In genomic region chr12:55726911-55727310, GRCh38 we compare ENCODE assay signal across 8 cellular contexts. TPM values are rescaled to one million over a fixed set of nuclear protein-coding genes. Genes with fewer than 3 reads are reported as not detected.
A peak's percentile ranks its signal among the peaks of the same experiment; 100 is the strongest.
DNase-seq lines count a peak whose midpoint lies in the region; ATAC-seq, FAIRE-seq and TF ChIP-seq lines count a peak whose summit lies in the region.
"Had no signal": no experiment of that assay in that cellular context is flagged by ENCODE, and none has a peak within 500 bp of the region (broad histone marks: within the 10 kb centered on the region; RNA-seq: fewer than 3 reads in every experiment).

No MANE protein-coding gene starts in this region.

- no peaks in the 10 kb centered on the region for H3K9me3 Mint-ChIP-seq in stimulated activated memory B cell treated with anti-CD40 and anti-IgM and Interleukin-4, amounts not matched to agents 10 μg/mL and 1 μg/mL and 100 μg/mL, for 72 hours

- peaks cover 15% of the 10 kb centered on the region for H3K36me3 Mint-ChIP-seq in stimulated activated memory B cell treated with anti-CD40 and anti-IgM and Interleukin-4, amounts not matched to agents 10 μg/mL and 1 μg/mL and 100 μg/mL, for 72 hours

- whole genome bisulfite sequencing in IMR-90 (ENCODE audit: extremely low coverage in 2 of 2, insufficient read length in 1 of 2), 2 experiments = 60% methylated on average over 1 of the region's 10 CpGs; no CpG with 5 or more reads in 1 of the 2 experiments
- 46 to 59% (median 52%) methylated on average over 4 to 10 of the region's 10 CpGs for WGBS in adrenal gland, 4 donors

- H3K9me3 ChIP-seq in IMR-90 (ENCODE audit: control insufficient read depth, insufficient read depth, low read length) = no peaks in the 10 kb centered on the region
- H3K9me3 ChIP-seq in adrenal gland (replicated peaks in 1 of 3) = no peaks in the 10 kb centered on the region
- no peaks in the 10 kb centered on the region for H3K9me3 ChIP-seq in keratinocyte (ENCODE audit: control insufficient read depth, low read depth, low read length)
- H3K9me3 ChIP-seq in HAP-1 = no peaks in the 10 kb centered on the region

- peak overlapping the region; percentile 94 for H2BK5ac ChIP-seq in IMR-90 (ENCODE audit: low read depth, low read length, poor library complexity, severe bottlenecking)

- H3K4me2 ChIP-seq in IMR-90 (ENCODE audit: low read depth, low read length) (peak overlapping the region; percentile 94), keratinocyte (ENCODE audit: control insufficient read depth, extremely low read depth, insufficient read depth, low read depth, low read length) (peak overlapping the region; percentile 96)

- H3K9me1 ChIP-seq in IMR-90 (ENCODE audit: insufficient read depth, low read length) (no peaks in the 10 kb centered on the region), keratinocyte (ENCODE audit: control insufficient read depth, extremely low read depth, insufficient read depth, low read length) (no peaks in the 10 kb centered on the region)

- in situ Hi-C loops in IMR-90 (cut with MboI; ENCODE audit: low sequenced_read_pairs) (no loop called here), HAP-1 (cut with MboI; ENCODE audit: low sequenced_read_pairs) (no loop called here)

- H3K4ac ChIP-seq in IMR-90 (ENCODE audit: low read depth, low read length) = peak overlapping the region; percentile 59

- H3K4me3 Mint-ChIP-seq in stimulated activated memory B cell treated with anti-CD40 and anti-IgM and Interleukin-4, amounts not matched to agents 10 μg/mL and 1 μg/mL and 100 μg/mL, for 72 hours = peak overlapping the region; percentile 85

- H2AK5ac ChIP-seq in IMR-90 (ENCODE audit: low read depth, low read length) = no peak overlapping the region; the same call in 1 of the 2 replicates

- DNase-seq in IMR-90 = no peak
- no peak for DNase-seq in adrenal gland
- DNase-seq in keratinocyte (ENCODE audit: low read depth, low spot score) = no peak
- DNase-seq in SKM-1 treated with dmso at 0.1 percent for 144 hours (lab: John Stamatoyannopoulos, UW; ENCODE audit: unreplicated experiment) = no peak
- no peak for DNase-seq in amygdala (lab: John Stamatoyannopoulos, UW)
- DNase-seq in HAP-1 (ENCODE audit: low spot score in 2 of 2) = no peak
- DNase-seq: effector CD4-positive, alpha-beta T cell had no signal

- intact Hi-C loops in IMR-90 (cut with micrococcal nuclease) = no loop called here
- intact Hi-C loops in adrenal gland (cut with DNase I) = no loop called here

- no peak for FAIRE-seq in keratinocyte (lab: Jason Lieb, UNC)

- peaks cover 61% of the 10 kb centered on the region for H4K20me1 ChIP-seq in IMR-90 (ENCODE audit: insufficient read depth, low read length)
- no peaks in the 10 kb centered on the region for H4K20me1 ChIP-seq in keratinocyte (ENCODE audit: control insufficient read depth, extremely low read depth, insufficient read depth, low read length)

- BruUV-seq in IMR-90 (replicated peaks; lab: Mats Ljungman, UMichigan) = no TSS peak

- H3K27ac Mint-ChIP-seq in stimulated activated memory B cell treated with anti-CD40 and anti-IgM and Interleukin-4, amounts not matched to agents 10 μg/mL and 1 μg/mL and 100 μg/mL, for 72 hours = peak overlapping the region; percentile 91

- peak overlapping the region; percentile 90 for H3K4me3 ChIP-seq in IMR-90 (ENCODE audit: insufficient read depth, low read depth, low read length)
- peak overlapping the region in 2 of 4 donors; percentile 73 to 81 for H3K4me3 ChIP-seq in adrenal gland
- H3K4me3 ChIP-seq in keratinocyte (ENCODE audit: control insufficient read depth in 2 of 3, extremely low read depth in 1 of 3, insufficient read depth in 2 of 3, low read depth in 1 of 3, low read length in 3 of 3) = peak overlapping the region; percentile 74 to 90 (median 83)
- no peak overlapping the region for H3K4me3 ChIP-seq in HAP-1

- 0 out of 2 replicates have a peak overlapping the region, but pooled peaks have one; percentile 80 for H3K56ac ChIP-seq in IMR-90 (ENCODE audit: extremely low read depth, insufficient read depth, low read length)

- H3K27me3 ChIP-seq in IMR-90 (ENCODE audit: control insufficient read depth, insufficient read depth, low read length) = no peaks in the 10 kb centered on the region
- H3K27me3 ChIP-seq in adrenal gland = no peaks in the 10 kb centered on the region
- no peaks in the 10 kb centered on the region for H3K27me3 ChIP-seq in keratinocyte (ENCODE audit: control insufficient read depth, extremely low read depth, insufficient read depth, low read length)
- no peaks in the 10 kb centered on the region for H3K27me3 ChIP-seq in HAP-1 (ENCODE audit: low read depth)

- no peak overlapping the region for H2BK120ac ChIP-seq in IMR-90 (ENCODE audit: low read depth, low read length)

- peaks cover 46% of the 10 kb centered on the region for H3K4me1 Mint-ChIP-seq in stimulated activated memory B cell treated with anti-CD40 and anti-IgM and Interleukin-4, amounts not matched to agents 10 μg/mL and 1 μg/mL and 100 μg/mL, for 72 hours

- peak overlapping the region; percentile 68 for H3K14ac ChIP-seq in IMR-90 (replicated peaks; ENCODE audit: low read depth, low read length)

- H3K4me1 ChIP-seq in IMR-90 (ENCODE audit: control insufficient read depth, insufficient read depth, low read length) (peaks cover 8% of the 10 kb centered on the region), adrenal gland (replicated peaks in 1 of 2) (peaks cover 25 to 33% of the 10 kb centered on the region in 2 donors), keratinocyte (ENCODE audit: control insufficient read depth, extremely low read depth, insufficient read depth, low read length) (peaks cover 32% of the 10 kb centered on the region), HAP-1 (peaks cover 11% of the 10 kb centered on the region)

- H2AFZ ChIP-seq in IMR-90 (replicated peaks; ENCODE audit: low read length, poor library complexity) (no peak overlapping the region), keratinocyte (ENCODE audit: control insufficient read depth, low read length) (no peak overlapping the region)

- H3K27me3 Mint-ChIP-seq in stimulated activated memory B cell treated with anti-CD40 and anti-IgM and Interleukin-4, amounts not matched to agents 10 μg/mL and 1 μg/mL and 100 μg/mL, for 72 hours = no peaks in the 10 kb centered on the region

- no peak for ATAC-seq in IMR-90 (ENCODE audit: low read depth)
- no peak for ATAC-seq in stimulated activated memory B cell treated with anti-CD40 and anti-IgM and Interleukin-4, amounts not matched to agents 10 μg/mL and 1 μg/mL and 100 μg/mL, for 72 hours

- TF ChIP-seq RAD21 in IMR-90 (IDR thresholded peaks at IDR 0.05; ENCODE audit: low read length) = no peak

- H2BK15ac ChIP-seq in IMR-90 (ENCODE audit: low read depth, low read length) = no peak overlapping the region

- no peak for TF ChIP-seq POLR2A in IMR-90 (IDR thresholded peaks at IDR 0.05; ENCODE audit: low read depth, low read length)
- TF ChIP-seq POLR2A in adrenal gland (IDR thresholded peaks at IDR 0.05) = no peak

- peak overlapping the region; percentile 87 for H2AK9ac ChIP-seq in IMR-90 (replicated peaks; ENCODE audit: low read depth, low read length, poor library complexity)

- no peak overlapping the region for H4K5ac ChIP-seq in IMR-90 (ENCODE audit: low read depth, low read length)

- no peak overlapping the region for H3K18ac ChIP-seq in IMR-90 (ENCODE audit: low read depth, low read length)

- H3K27ac ChIP-seq in IMR-90 (ENCODE audit: insufficient read depth, low read length) (peak overlapping the region; percentile 98), adrenal gland (peak overlapping the region; percentile 97 to 100 (median 100)), keratinocyte (ENCODE audit: control insufficient read depth, insufficient read depth, low read length) (no peak overlapping the region)

- dilution Hi-C loops in IMR-90 (cut with HindIII; ENCODE audit: low sequenced_read_pairs, unreplicated experiment) (no loop called here), keratinocyte (cut with MboI; ENCODE audit: extremely low pct_ligation_motif_present, low sequenced_read_pairs) (no loop called here)

- H3K36me3 ChIP-seq in IMR-90 (ENCODE audit: control insufficient read depth, insufficient read depth, low read length) (peaks cover 45% of the 10 kb centered on the region), adrenal gland (replicated peaks in 1 of 2) (peaks cover 0 to 46% of the 10 kb centered on the region in 2 donors), keratinocyte (ENCODE audit: control insufficient read depth in 2 of 2, extremely low read depth in 1 of 2, insufficient read depth in 2 of 2, low read length in 2 of 2) (peaks cover 20 to 24% of the 10 kb centered on the region in 2 experiments), HAP-1 (replicated peaks) (peaks cover 39% of the 10 kb centered on the region)

- H4K91ac ChIP-seq in IMR-90 (ENCODE audit: insufficient read depth, low read depth, low read length) = no peak overlapping the region

- peak overlapping the region; percentile 52; the same call in 1 of the 2 replicates for H3K23ac ChIP-seq in IMR-90 (ENCODE audit: low read depth, low read length)

- POLR2A ChIA-PET in IMR-90 (lab: Charles Lee; ENCODE audit: unreplicated experiment) = no interaction called here

- peaks cover 22% of the 10 kb centered on the region for H3K79me2 ChIP-seq in keratinocyte (ENCODE audit: control insufficient read depth, insufficient read depth, low read length)

- no peak for TF ChIP-seq CTCF in IMR-90 (conservative IDR thresholded peaks at IDR 0.05; ENCODE audit: low read depth, low read length)
- no peak for TF ChIP-seq CTCF in adrenal gland (IDR thresholded peaks at IDR 0.05)
- TF ChIP-seq CTCF in keratinocyte (optimal IDR thresholded peaks at IDR 0.05 in 1 of 3, IDR thresholded peaks at IDR 0.05 in 1 of 3, conservative IDR thresholded peaks at IDR 0.05 in 1 of 3; ENCODE audit: extremely low read depth in 1 of 3, insufficient read depth in 2 of 3, low read length in 3 of 3) = no peak

- H3K79me1 ChIP-seq in IMR-90 (ENCODE audit: low read depth in 1 of 2, low read length in 2 of 2) = peaks cover 10 to 68% of the 10 kb centered on the region in 2 experiments

- H4K8ac ChIP-seq in IMR-90 (ENCODE audit: low read depth in 2 of 2, low read length in 2 of 2) = no peak overlapping the region

- H3K9ac ChIP-seq in IMR-90 (ENCODE audit: low read depth, low read length) = peak overlapping the region; percentile 94
- H3K9ac ChIP-seq in keratinocyte (ENCODE audit: control insufficient read depth, extremely low read depth, insufficient read depth, low read length) = peak overlapping the region; percentile 95

- CTCF ChIA-PET in IMR-90 (lab: Yijun Ruan, JAX) = no interaction called here

- no peak overlapping the region for H2BK20ac ChIP-seq in IMR-90 (ENCODE audit: low read depth, low read length)

RNA-seq across cellular contexts. Expression of gene CD63, which starts 1.9 kb away (rescaled TPM):
- total RNA-seq in IMR-90 (2012; rRNA removed) (995 and 1,796 TPM in 2 replicates), adrenal gland (1,000 to 10,000 TPM in 6 of 8 donors, 100 to 1,000 TPM in 2; 796 to 1,954 (median 1,274) TPM)
- polyA plus RNA-seq in IMR-90 (2012; rRNA removed) (1,398 and 1,518 TPM in 2 replicates), adrenal gland (1,000 to 10,000 TPM; 1,798 to 2,350 (median 1,843) TPM), keratinocyte (517 to 917 TPM (median 749 TPM) in 3 replicates)
- polyA plus RNA-seq in IMR-90 (2012; cell fraction: cytosol; rRNA removed) = 856 and 974 TPM in 2 replicates
- polyA plus RNA-seq in IMR-90 (2012; cell fraction: nucleus; rRNA removed; ENCODE audit: low replicate concordance) = 173 and 576 TPM in 2 replicates
- 290 TPM for polyA plus RNA-seq in keratinocyte (2011; ENCODE audit: low read depth)
- 762 and 937 TPM in 2 replicates for polyA plus RNA-seq in keratinocyte (2011; cell fraction: cytosol; rRNA removed)
- 747 and 954 TPM in 2 replicates for polyA plus RNA-seq in keratinocyte (2011; cell fraction: nucleus; rRNA removed)
- 609 and 814 TPM in 2 replicates for polyA plus RNA-seq in keratinocyte (2012; ENCODE audit: low replicate concordance)
- 130 to 440 TPM (median 416 TPM) in 3 replicates for polyA minus RNA-seq in keratinocyte
- 361 TPM for polyA minus RNA-seq in keratinocyte (2011; cell fraction: cytosol; rRNA and poly(A)+ RNA removed)
- 155 and 221 TPM in 2 replicates for polyA minus RNA-seq in keratinocyte (2011; cell fraction: nucleus; rRNA and poly(A)+ RNA removed)

RNA-seq across cellular contexts. Expression of gene RDH5, which starts 6.7 kb away (rescaled TPM):
- 7.3 and 8.9 TPM in 2 replicates for total RNA-seq in IMR-90 (2012; rRNA removed)
- 18.8 and 21.0 TPM in 2 replicates for polyA plus RNA-seq in IMR-90 (2012; rRNA removed)
- 16.9 and 19.9 TPM in 2 replicates for polyA plus RNA-seq in IMR-90 (2012; cell fraction: cytosol; rRNA removed)
- polyA plus RNA-seq in IMR-90 (2012; cell fraction: nucleus; rRNA removed; ENCODE audit: low replicate concordance) = 85.3 and 102 TPM in 2 replicates
- 10 to 100 TPM in 1 of 8 donors, 1 to 10 TPM in 7; 1.9 to 25.7 (median 4.0) TPM for total RNA-seq in adrenal gland
- polyA plus RNA-seq in adrenal gland = 10 to 100 TPM in 2 of 3 donors, 1 to 10 TPM in 1; 2.7 to 41.4 (median 32.7) TPM
- 0.67 to 1.2 TPM (median 0.77 TPM) in 3 replicates for polyA plus RNA-seq in keratinocyte
- not detected for polyA plus RNA-seq in keratinocyte (2011; ENCODE audit: low read depth)
- 0.18 and 0.47 TPM in 2 replicates for polyA plus RNA-seq in keratinocyte (2011; cell fraction: cytosol; rRNA removed)
- polyA plus RNA-seq in keratinocyte (2011; cell fraction: nucleus; rRNA removed) = 3.4 and 5.0 TPM in 2 replicates
- polyA plus RNA-seq in keratinocyte (2012; ENCODE audit: low replicate concordance) = 0.79 and 1.8 TPM in 2 replicates
- 1.2 to 2.9 TPM (median 2.1 TPM) in 3 replicates for polyA minus RNA-seq in keratinocyte
- polyA minus RNA-seq in keratinocyte (2011; cell fraction: cytosol; rRNA and poly(A)+ RNA removed) = not detected
- not detected in 2 replicates for polyA minus RNA-seq in keratinocyte (2011; cell fraction: nucleus; rRNA and poly(A)+ RNA removed)

RNA-seq across cellular contexts. Expression of gene BLOC1S1, which starts 11.1 kb away (rescaled TPM):
- total RNA-seq in IMR-90 (2012; rRNA removed) = 128 and 158 TPM in 2 replicates
- 280 and 285 TPM in 2 replicates for polyA plus RNA-seq in IMR-90 (2012; rRNA removed)
- polyA plus RNA-seq in IMR-90 (2012; cell fraction: cytosol; rRNA removed) = 332 and 427 TPM in 2 replicates
- 75.9 and 113 TPM in 2 replicates for polyA plus RNA-seq in IMR-90 (2012; cell fraction: nucleus; rRNA removed; ENCODE audit: low replicate concordance)
- 100 to 1,000 TPM; 180 to 304 (median 220) TPM for total RNA-seq in adrenal gland
- 1,000 to 10,000 TPM in 1 of 3 donors, 100 to 1,000 TPM in 2; 188 to 1,005 (median 657) TPM for polyA plus RNA-seq in adrenal gland
- 53.1 to 68.2 TPM (median 62.5 TPM) in 3 replicates for polyA plus RNA-seq in keratinocyte
- polyA plus RNA-seq in keratinocyte (2011; ENCODE audit: low read depth) = 27.4 TPM
- 47.9 and 70.6 TPM in 2 replicates for polyA plus RNA-seq in keratinocyte (2011; cell fraction: cytosol; rRNA removed)
- polyA plus RNA-seq in keratinocyte (2011; cell fraction: nucleus; rRNA removed) = 17.0 and 20.4 TPM in 2 replicates
- polyA plus RNA-seq in keratinocyte (2012; ENCODE audit: low replicate concordance) = 39.8 and 73.4 TPM in 2 replicates
- 25.8 to 32.3 TPM (median 31.8 TPM) in 3 replicates for polyA minus RNA-seq in keratinocyte
- polyA minus RNA-seq in keratinocyte (2011; cell fraction: cytosol; rRNA and poly(A)+ RNA removed) = 25.7 TPM
- polyA minus RNA-seq in keratinocyte (2011; cell fraction: nucleus; rRNA and poly(A)+ RNA removed) = 5.3 and 10.4 TPM in 2 replicates

RNA-seq across cellular contexts. Expression of gene GDF11, which starts 16.0 kb away (rescaled TPM):
- total RNA-seq in IMR-90 (2012; rRNA removed) (2.2 and 2.7 TPM in 2 replicates), adrenal gland (1 to 10 TPM; 3.3 to 8.3 (median 7.1) TPM)
- polyA plus RNA-seq in IMR-90 (2012; rRNA removed) (12.9 and 13.6 TPM in 2 replicates), adrenal gland (1 to 10 TPM; 2.4 to 4.1 (median 3.8) TPM), keratinocyte (2.5 to 6.2 TPM (median 2.7 TPM) in 3 replicates)
- 5.7 and 15.7 TPM in 2 replicates for polyA plus RNA-seq in IMR-90 (2012; cell fraction: cytosol; rRNA removed)
- polyA plus RNA-seq in IMR-90 (2012; cell fraction: nucleus; rRNA removed; ENCODE audit: low replicate concordance) = 5.5 and 10.6 TPM in 2 replicates
- 0.82 TPM for polyA plus RNA-seq in keratinocyte (2011; ENCODE audit: low read depth)
- 2.2 and 3.3 TPM in 2 replicates for polyA plus RNA-seq in keratinocyte (2011; cell fraction: cytosol; rRNA removed)
- 1.9 and 2.4 TPM in 2 replicates for polyA plus RNA-seq in keratinocyte (2011; cell fraction: nucleus; rRNA removed)
- polyA plus RNA-seq in keratinocyte (2012; ENCODE audit: low replicate concordance) = 1.2 and 9.6 TPM in 2 replicates
- 1.8 to 16.1 TPM (median 2.7 TPM) in 3 replicates for polyA minus RNA-seq in keratinocyte
- 2.1 TPM for polyA minus RNA-seq in keratinocyte (2011; cell fraction: cytosol; rRNA and poly(A)+ RNA removed)
- 0.42 and 1.8 TPM in 2 replicates for polyA minus RNA-seq in keratinocyte (2011; cell fraction: nucleus; rRNA and poly(A)+ RNA removed)

RNA-seq across cellular contexts. Expression of gene ITGA7, which starts 19.2 kb away (rescaled TPM):
- total RNA-seq in IMR-90 (2012; rRNA removed) (3.9 and 4.4 TPM in 2 replicates), adrenal gland (10 to 100 TPM in 5 of 8 donors, 1 to 10 TPM in 3; 5.7 to 19.7 (median 13.3) TPM)
- polyA plus RNA-seq in IMR-90 (2012; rRNA removed) (13.9 and 15.7 TPM in 2 replicates), adrenal gland (10 to 100 TPM in 2 of 3 donors, 1 to 10 TPM in 1; 9.3 to 77.1 (median 53.6) TPM), keratinocyte (0.04 to 0.19 TPM (median 0.07 TPM) in 3 replicates)
- polyA plus RNA-seq in IMR-90 (2012; cell fraction: cytosol; rRNA removed) = 12.1 and 23.0 TPM in 2 replicates
- 89.0 and 117 TPM in 2 replicates for polyA plus RNA-seq in IMR-90 (2012; cell fraction: nucleus; rRNA removed; ENCODE audit: low replicate concordance)
- 0.44 TPM for polyA plus RNA-seq in keratinocyte (2011; ENCODE audit: low read depth)
- polyA plus RNA-seq in keratinocyte (2011; cell fraction: cytosol; rRNA removed) = 0.27 TPM in 1 of 2 replicates, not detected in the other
- polyA plus RNA-seq in keratinocyte (2011; cell fraction: nucleus; rRNA removed) = 0.45 and 0.51 TPM in 2 replicates
- 0.24 and 0.95 TPM in 2 replicates for polyA plus RNA-seq in keratinocyte (2012; ENCODE audit: low replicate concordance)
- 0.20 TPM in 1 of 3 replicates, not detected in the others for polyA minus RNA-seq in keratinocyte
- polyA minus RNA-seq in keratinocyte (2011; cell fraction: cytosol; rRNA and poly(A)+ RNA removed) = not detected
- polyA minus RNA-seq in keratinocyte (2011; cell fraction: nucleus; rRNA and poly(A)+ RNA removed) = not detected in 2 replicates
